ENCODE assay signal across 20 cellular contexts in the genomic region with DNA sequence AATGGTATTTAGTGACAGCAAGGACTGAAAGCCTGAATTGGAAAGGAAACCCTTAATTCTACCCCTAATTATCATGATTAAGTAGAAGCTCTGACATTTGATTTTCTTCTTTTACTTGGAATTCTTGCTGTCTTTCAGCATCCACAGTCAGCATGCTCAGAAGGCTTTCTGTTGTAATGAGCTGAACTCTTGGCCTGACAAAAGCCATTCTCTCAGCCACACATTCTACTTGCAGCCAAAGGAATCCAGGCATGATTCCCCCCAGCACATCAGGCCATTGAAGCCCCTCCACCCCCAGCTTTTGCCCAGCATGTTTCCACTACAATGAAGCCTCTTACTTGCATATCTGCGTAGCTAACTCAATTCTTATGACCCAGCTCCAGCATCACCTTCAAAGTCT.
DNase-seq lines count a peak whose midpoint lies in the region; ATAC-seq and TF ChIP-seq lines count a peak whose summit lies in the region.
"Had no signal": no experiment of that assay in that cellular context is flagged by ENCODE, and none has a peak within 500 bp of the region (broad histone marks: within the 10 kb centered on the region; RNA-seq: fewer than 3 reads in every experiment).

No MANE protein-coding gene starts in this region.

- H3K27ac ChIP-seq in HUES48 (ENCODE audit: low read depth, low read length): peak overlapping the region; percentile 87
- H3K27ac ChIP-seq: BLaER1 treated with 17β-estradiol and CSF1 and Interleukin-3, amounts not matched to agents 10 nM and 100 nM; GM23248 had no signal

- ATAC-seq in GM21390 (IDR thresholded peaks at IDR 0.05; ENCODE audit: unreplicated experiment): no peak
- ATAC-seq: HepG2 had no signal

- CTCF ChIA-PET in HEK293T (lab: Yijun Ruan, JAX): no interaction called here

- H3K27me3 ChIP-seq in HUES48 (ENCODE audit: control insufficient read depth, insufficient read depth, low read length): no peaks in the 10 kb centered on the region
- H3K27me3 ChIP-seq: BLaER1 treated with 17β-estradiol and CSF1 and Interleukin-3, amounts not matched to agents 10 nM and 100 nM had no signal

- peaks cover 35% of the 10 kb centered on the region for H3K4me1 ChIP-seq in HUES48 (ENCODE audit: control insufficient read depth, insufficient read depth, low read length)

- POLR2A ChIA-PET in HEK293T (lab: Yijun Ruan, JAX): no interaction called here

- no peaks in the 10 kb centered on the region for H3K36me3 ChIP-seq in HUES48 (ENCODE audit: control insufficient read depth, insufficient read depth, low read length)
- H3K36me3 ChIP-seq: BLaER1 treated with 17β-estradiol and CSF1 and Interleukin-3, amounts not matched to agents 10 nM and 100 nM had no signal

- no peaks in the 10 kb centered on the region for H3K9me3 ChIP-seq in HUES48 (ENCODE audit: control insufficient read depth, insufficient read depth, low read length)

- no peak overlapping the region for H3K4me3 ChIP-seq in HUES48 (ENCODE audit: low read depth, low read length)
- H3K4me3 ChIP-seq: BLaER1 treated with 17β-estradiol and CSF1 and Interleukin-3, amounts not matched to agents 10 nM and 100 nM; GM23248 had no signal

- DNase-seq in cerebellar cortex (ENCODE audit: low spot score) (peak; percentile 92), iPS-NIHi11 (ENCODE audit: low spot score) (peak; percentile 33), HEK293T (ENCODE audit: extremely low spot score) (no peak), kidney glomerular epithelial cell (lab: John Stamatoyannopoulos, UW) (no peak), T1000 (lab: John Stamatoyannopoulos, UW) (no peak)
- DNase-seq: CD4-positive, alpha-beta memory T cell; DND-41; GM23248; KBM-7; MM.1S; NCI-H1048; NCI-H1417 treated with DMSO at 0.1 percent for 48 hours; NCI-H187; NCI-H446; NCI-H526; Right ventricle myocardium superior had no signal

- no peak overlapping the region for H3K9ac ChIP-seq in HUES48 (ENCODE audit: low read depth, low read length)
- H3K9ac ChIP-seq: BLaER1 treated with 17β-estradiol and CSF1 and Interleukin-3, amounts not matched to agents 10 nM and 100 nM; GM23248 had no signal

TF ChIP-seq in HEK293T, 16 proteins besides CTCF, POLR2A, EP300 and RAD21:
- TF ChIP-seq FOXM1 (IDR thresholded peaks at IDR 0.05; ENCODE audit: borderline replicate concordance): no peak
- TF ChIP-seq FOXK2 (IDR thresholded peaks at IDR 0.05): no peak
- no peak for TF ChIP-seq ARNT (IDR thresholded peaks at IDR 0.05)
- TF ChIP-seq ELF4 (IDR thresholded peaks at IDR 0.05): no peak
- TF ChIP-seq HDGF (IDR thresholded peaks at IDR 0.05; ENCODE audit: borderline replicate concordance): no peak
- TF ChIP-seq BHLHE40 (IDR thresholded peaks at IDR 0.05; ENCODE audit: borderline replicate concordance): no peak
- no peak for TF ChIP-seq FOXA1 (IDR thresholded peaks at IDR 0.05)
- TF ChIP-seq SP1 (IDR thresholded peaks at IDR 0.05): no peak
- no peak for TF ChIP-seq L3MBTL2 (conservative IDR thresholded peaks at IDR 0.05)
- no peak for TF ChIP-seq ZNF384 (IDR thresholded peaks at IDR 0.05)
- TF ChIP-seq TARDBP (IDR thresholded peaks at IDR 0.05): no peak
- no peak for TF ChIP-seq SUZ12 (IDR thresholded peaks at IDR 0.05)

Comparison
In these comparisons a context has a peak if more than half of its experiments do, and no peak if none do; other contexts are left out.
1. DNase-seq: peak in cerebellar cortex (single experiment) and iPS-NIHi11 (single experiment); none in HEK293T (single experiment), kidney glomerular epithelial cell (single experiment) and T1000 (single experiment).